In genomic region chr2:163236553-163236952, GRCh38 we compare ENCODE assay signal across 8 cellular contexts.
"Had no signal": no experiment of that assay in that cellular context is flagged by ENCODE, and none has a peak within 500 bp of the region (broad histone marks: within the 10 kb centered on the region; RNA-seq: fewer than 3 reads in every experiment).

No MANE protein-coding gene starts in this region.

- H3K36me3 ChIP-seq: HAP-1 had no signal

- H2AFZ ChIP-seq: GM23248 had no signal

- ATAC-seq: HCT116 had no signal

- H3K9ac ChIP-seq: GM23248 had no signal

- H3K9me3 ChIP-seq: HAP-1 had no signal

- DNase-seq: GM23248, GOT3, H7, HFFc6, KG1 had no signal

- H3K4me1 ChIP-seq: HAP-1 had no signal

- H3K4me3 ChIP-seq: GM23248, HAP-1 had no signal

- H3K27ac ChIP-seq: GM23248, HL-60 had no signal
